In genomic region chr19:17933414-17934129, GRCh38 we compare ENCODE assay signal across 8 cellular contexts. TPM values are rescaled to one million over a fixed set of nuclear protein-coding genes. Genes with fewer than 3 reads are reported as not detected.
DNase-seq lines count a peak whose midpoint lies in the region; ATAC-seq, FAIRE-seq and TF ChIP-seq lines count a peak whose summit lies in the region.

No MANE protein-coding gene starts in this region.

- peak; percentile 42 for FAIRE-seq in HepG2 (lab: Jason Lieb, UNC)

- ATAC-seq in HepG2 = peak; percentile 12
- no peak for ATAC-seq in upper lobe of left lung (ENCODE audit: low FRiP score in 2 of 2)
- no peak for ATAC-seq in GM21619 (IDR thresholded peaks at IDR 0.05; ENCODE audit: unreplicated experiment)
- ATAC-seq in HG03097 (IDR thresholded peaks at IDR 0.05; ENCODE audit: low FRiP score, unreplicated experiment) = no peak
- no peak for ATAC-seq in left colon

- no peaks in the 10 kb centered on the region for H3K27me3 ChIP-seq in left ventricle myocardium inferior (ENCODE audit: low read depth)
- H3K27me3 ChIP-seq in adipocyte (replicated peaks; ENCODE audit: control insufficient read depth, insufficient read depth, low read length) = peaks cover 11% of the 10 kb centered on the region
- peaks cover 0 to 4% of the 10 kb centered on the region in 2 experiments; a peak in 1 of 5 replicates for H3K27me3 ChIP-seq in HepG2 (ENCODE audit: control insufficient read depth in 1 of 2, insufficient read depth in 2 of 2, low read length in 2 of 2)
- H3K27me3 ChIP-seq in upper lobe of left lung = no peaks in the 10 kb centered on the region

- POLR2A ChIA-PET in HepG2 (lab: Yijun Ruan, JAX) = interaction anchor here (1.2 to 2.9 kb wide), 7 partner anchors 15 to 214 kb away, joined by 3 to 43 read pairs (median 4); partner anchors contain the start of genes MAP1S and RPL18A

- CTCF ChIA-PET in HepG2 (lab: Yijun Ruan, JAX; ENCODE audit: low intra/inter-chr PET ratio, low total read pairs) = interaction anchor here (1.2 to 1.9 kb wide), 4 partner anchors 59 to 74 kb away, joined by 3 to 32 read pairs (median 5); partner anchors contain the start of genes RPL18A and SLC5A5

- BruUV-seq in HepG2 (replicated peaks; lab: Mats Ljungman, UMichigan) = no TSS peak

- TF ChIP-seq POLR2A in HepG2 (IDR thresholded peaks at IDR 0.05; ENCODE audit: insufficient read depth in 1 of 2, low read depth in 2 of 2, low read length in 2 of 2) = 0 out of 4 replicates have a peak, but pooled peaks of 1 of the 2 experiments have one; percentile 1
- no peak for TF ChIP-seq POLR2A in upper lobe of left lung (IDR thresholded peaks at IDR 0.05)

- H3K79me2 ChIP-seq in HepG2 (ENCODE audit: insufficient read depth, low read length) = peaks cover 6% of the 10 kb centered on the region

- in situ Hi-C loops in HepG2 (cut with HindIII; ENCODE audit: extremely low pct_ligation_motif_present, low pct_unique_long_range_greater_than_20kb) = loop anchor here (5.0 to 25.0 kb wide), 2 partner anchors 66 to 129 kb away; no protein-coding TSS in a partner anchor

- intact Hi-C loops in left ventricle myocardium inferior (cut with micrococcal nuclease) = no loop called here
- intact Hi-C loops in cardiac septum (cut with DNase I) = no loop called here
- intact Hi-C loops in HepG2 (cut with micrococcal nuclease; ENCODE audit: unreplicated experiment) = loop anchor here (5.0 kb wide), 1 partner anchor 76 kb away; the partner anchor contains the start of gene RPL18A
- intact Hi-C loops in left colon (cut with DNase I, micrococcal nuclease) = loop anchor here in 1 of 2 donors (5.0 kb wide), 1 partner anchor 66 kb away; no protein-coding TSS in a partner anchor

- no peaks in the 10 kb centered on the region for H3K9me3 ChIP-seq in left ventricle myocardium inferior (replicated peaks)
- H3K9me3 ChIP-seq in adipocyte (ENCODE audit: control insufficient read depth, low read length) = no peaks in the 10 kb centered on the region
- no peaks in the 10 kb centered on the region for H3K9me3 ChIP-seq in HepG2 (ENCODE audit: low read length)
- H3K9me3 ChIP-seq in upper lobe of left lung = no peaks in the 10 kb centered on the region

- no peak for TF ChIP-seq RAD21 in HepG2 (CRISPR knock-in tag; IDR thresholded peaks at IDR 0.05)

- no peak overlapping the region for H2AFZ ChIP-seq in HepG2 (ENCODE audit: low read length)

- TF ChIP-seq EP300 in HepG2 (IDR thresholded peaks at IDR 0.05; ENCODE audit: low read depth in 2 of 2, low read length in 2 of 2) = no peak
- no peak for TF ChIP-seq EP300 in HepG2 (CRISPR knock-in tag; IDR thresholded peaks at IDR 0.05; ENCODE audit: borderline replicate concordance)
- TF ChIP-seq EP300 in upper lobe of left lung (IDR thresholded peaks at IDR 0.05) = no peak

- TF ChIP-seq CTCF in left ventricle myocardium inferior (IDR thresholded peaks at IDR 0.05; ENCODE audit: borderline replicate concordance) = no peak
- no peak for TF ChIP-seq CTCF in HepG2 (CRISPR knock-in tag; IDR thresholded peaks at IDR 0.05)
- TF ChIP-seq CTCF in upper lobe of left lung (IDR thresholded peaks at IDR 0.05) = no peak

- WGBS in HepG2 (ENCODE audit: low lambda C conversion rate) = 13% methylated on average over 19 of the region's 19 CpGs
- 21 to 25% methylated on average over 18 to 19 of the region's 19 CpGs for WGBS in upper lobe of left lung, 2 donors

- peaks cover 23% of the 10 kb centered on the region for H3K4me1 ChIP-seq in left ventricle myocardium inferior
- peaks cover 19% of the 10 kb centered on the region for H3K4me1 ChIP-seq in adipocyte (ENCODE audit: control insufficient read depth, insufficient read depth, low read length)
- peaks cover 33% of the 10 kb centered on the region for H3K4me1 ChIP-seq in HepG2 (ENCODE audit: insufficient read depth, low read length)
- peaks cover 15 to 26% (median 18%) of the 10 kb centered on the region in 4 donors for H3K4me1 ChIP-seq in upper lobe of left lung

- no peaks in the 10 kb centered on the region for H4K20me1 ChIP-seq in HepG2 (ENCODE audit: insufficient read depth, low read length)

- H3K4me3 ChIP-seq in left ventricle myocardium inferior = peak overlapping the region; percentile 95
- peak overlapping the region; percentile 96 for H3K4me3 ChIP-seq in adipocyte (ENCODE audit: low read length)
- peak overlapping the region; percentile 91 to 97 (median 94) for H3K4me3 ChIP-seq in HepG2 (replicated peaks in 1 of 3; ENCODE audit: insufficient read depth in 1 of 3, low read depth in 2 of 3, low read length in 3 of 3)
- peak overlapping the region; percentile 82 to 96 (median 88) for H3K4me3 ChIP-seq in upper lobe of left lung

- DNase-seq in left ventricle myocardium inferior (no peak), cardiac septum (ENCODE audit: low spot score) (no peak), adipocyte (ENCODE audit: low read depth) (peak; percentile 9), HepG2 (ENCODE audit: low spot score) (peak; percentile 33), upper lobe of left lung (no peak), left colon (no peak)

- H3K9ac ChIP-seq in adipocyte (ENCODE audit: low read length) = peak overlapping the region; percentile 96
- H3K9ac ChIP-seq in HepG2 (ENCODE audit: insufficient read depth, low read depth, low read length) = peak overlapping the region; percentile 86

- H3K27ac ChIP-seq in left ventricle myocardium inferior (replicated peaks) = peak overlapping the region; percentile 87
- H3K27ac ChIP-seq in HepG2 (ENCODE audit: extremely low read length, insufficient read depth, low read length) = peak overlapping the region; percentile 80
- peak overlapping the region; percentile 91 for H3K27ac ChIP-seq in upper lobe of left lung

- peak overlapping the region; percentile 89 for H3K4me2 ChIP-seq in HepG2 (ENCODE audit: low read depth, low read length)

- H3K36me3 ChIP-seq in left ventricle myocardium inferior (peaks cover 12% of the 10 kb centered on the region), adipocyte (ENCODE audit: control insufficient read depth, insufficient read depth, low read length, severe bottlenecking) (no peaks in the 10 kb centered on the region), HepG2 (replicated peaks in 1 of 2; ENCODE audit: control insufficient read depth in 1 of 2, insufficient read depth in 2 of 2, low read length in 2 of 2) (peaks cover 2 to 3% of the 10 kb centered on the region in 2 experiments; a peak in 2 of 5 replicates), upper lobe of left lung (peaks cover 0 to 21% (median 10%) of the 10 kb centered on the region in 4 donors)

RNA-seq across cellular contexts. Expression of gene CCDC124, which starts 0.8 kb away (rescaled TPM):
- total RNA-seq in left ventricle myocardium inferior (87.4 TPM), cardiac septum (71.3 TPM), HepG2 (2016; rRNA removed; fragmentation: Illumina TruSeq; extraction: Trizol) (14.9 and 16.3 TPM in 2 replicates), upper lobe of left lung (10 to 100 TPM; 50.2 to 83.3 (median 62.1) TPM), left colon (10 to 100 TPM; 39.5 to 51.5 TPM)
- total RNA-seq in HepG2 (2016; cell fraction: cytosol; rRNA removed; fragmentation: Illumina TruSeq; extraction: Trizol; ENCODE audit: low read depth) = 6.7 and 9.1 TPM in 2 replicates
- 14.7 and 17.6 TPM in 2 replicates for total RNA-seq in HepG2 (2016; cell fraction: insoluble cytoplasmic fraction; rRNA removed; fragmentation: Illumina TruSeq; extraction: Trizol)
- total RNA-seq in HepG2 (2016; cell fraction: membrane; rRNA removed; fragmentation: Illumina TruSeq; extraction: Trizol) = 9.9 and 10.4 TPM in 2 replicates
- 6.7 and 7.8 TPM in 2 replicates for total RNA-seq in HepG2 (2016; cell fraction: nucleus; rRNA removed; fragmentation: Illumina TruSeq; extraction: Trizol)
- 20.3 and 24.8 TPM in 2 replicates for polyA plus RNA-seq in HepG2 (2011; rRNA removed)
- 24.8 and 40.2 TPM in 2 replicates for polyA plus RNA-seq in HepG2 (2011; cell fraction: cytosol; rRNA removed)
- 31.4 and 34.6 TPM in 2 replicates for polyA plus RNA-seq in HepG2 (2011; cell fraction: nucleus; rRNA removed)
- 21.1 and 25.1 TPM in 2 replicates for polyA plus RNA-seq in HepG2 (2012)
- 36.5 and 41.3 TPM in 2 replicates for polyA plus RNA-seq in HepG2 (2016; cell fraction: cytosol; fragmentation: Illumina TruSeq; extraction: Trizol; ENCODE audit: low read depth)
- polyA plus RNA-seq in HepG2 (2016; cell fraction: insoluble cytoplasmic fraction; fragmentation: Illumina TruSeq; extraction: Trizol; ENCODE audit: low read depth) = 54.0 and 60.8 TPM in 2 replicates
- polyA plus RNA-seq in HepG2 (2016; cell fraction: membrane; fragmentation: Illumina TruSeq; extraction: Trizol; ENCODE audit: low read depth) = 31.7 and 32.3 TPM in 2 replicates
- polyA plus RNA-seq in HepG2 (2016; cell fraction: nucleus; fragmentation: Illumina TruSeq; extraction: Trizol; ENCODE audit: insufficient read depth, low read depth) = 52.6 and 53.1 TPM in 2 replicates
- polyA minus RNA-seq in HepG2 (2011; rRNA and poly(A)+ RNA removed; ENCODE audit: low replicate concordance) = 6.4 and 9.9 TPM in 2 replicates
- polyA minus RNA-seq in HepG2 (2011; cell fraction: cytosol; rRNA and poly(A)+ RNA removed) = 5.2 and 6.7 TPM in 2 replicates
- polyA minus RNA-seq in HepG2 (2011; cell fraction: nucleus; rRNA and poly(A)+ RNA removed) = 3.7 and 8.7 TPM in 2 replicates

RNA-seq across cellular contexts. Expression of gene KCNN1, which starts 33.3 kb away (rescaled TPM):
- total RNA-seq in left ventricle myocardium inferior = 0.38 TPM
- total RNA-seq in cardiac septum = 0.19 TPM
- 0.04 TPM in 1 of 2 replicates, not detected in the other for total RNA-seq in HepG2 (2016; rRNA removed; fragmentation: Illumina TruSeq; extraction: Trizol)
- total RNA-seq in HepG2 (2016; cell fraction: cytosol; rRNA removed; fragmentation: Illumina TruSeq; extraction: Trizol; ENCODE audit: low read depth) = not detected in 2 replicates
- 0.09 TPM in 1 of 2 replicates, not detected in the other for total RNA-seq in HepG2 (2016; cell fraction: insoluble cytoplasmic fraction; rRNA removed; fragmentation: Illumina TruSeq; extraction: Trizol)
- not detected in 2 replicates for total RNA-seq in HepG2 (2016; cell fraction: membrane; rRNA removed; fragmentation: Illumina TruSeq; extraction: Trizol)
- not detected in 2 replicates for total RNA-seq in HepG2 (2016; cell fraction: nucleus; rRNA removed; fragmentation: Illumina TruSeq; extraction: Trizol)
- polyA plus RNA-seq in HepG2 (2011; rRNA removed) = not detected in 2 replicates
- 0.05 TPM in 1 of 2 replicates, not detected in the other for polyA plus RNA-seq in HepG2 (2011; cell fraction: cytosol; rRNA removed)
- polyA plus RNA-seq in HepG2 (2011; cell fraction: nucleus; rRNA removed) = 0.14 TPM in 1 of 2 replicates, not detected in the other
- not detected in 2 replicates for polyA plus RNA-seq in HepG2 (2012)
- polyA plus RNA-seq in HepG2 (2016; cell fraction: cytosol; fragmentation: Illumina TruSeq; extraction: Trizol; ENCODE audit: low read depth) = not detected in 2 replicates
- polyA plus RNA-seq in HepG2 (2016; cell fraction: insoluble cytoplasmic fraction; fragmentation: Illumina TruSeq; extraction: Trizol; ENCODE audit: low read depth) = not detected in 2 replicates
- polyA plus RNA-seq in HepG2 (2016; cell fraction: membrane; fragmentation: Illumina TruSeq; extraction: Trizol; ENCODE audit: low read depth) = not detected in 2 replicates
- not detected in 2 replicates for polyA plus RNA-seq in HepG2 (2016; cell fraction: nucleus; fragmentation: Illumina TruSeq; extraction: Trizol; ENCODE audit: insufficient read depth, low read depth)
- 0.30 TPM in 1 of 2 replicates, not detected in the other for polyA minus RNA-seq in HepG2 (2011; rRNA and poly(A)+ RNA removed; ENCODE audit: low replicate concordance)
- polyA minus RNA-seq in HepG2 (2011; cell fraction: cytosol; rRNA and poly(A)+ RNA removed) = not detected in 2 replicates
- polyA minus RNA-seq in HepG2 (2011; cell fraction: nucleus; rRNA and poly(A)+ RNA removed) = not detected in 2 replicates
- under 1 TPM in 2 of 6 donors, not detected in 4; 0.34 to 0.37 TPM for total RNA-seq in upper lobe of left lung
- total RNA-seq in left colon = under 1 TPM in 1 of 2 donors, not detected in 1; 0.14 TPM

Comparison
In these comparisons a context has a peak if more than half of its experiments do, and no peak if none do; other contexts are left out.
1. DNase-seq: peak in adipocyte (single experiment) and HepG2 (single experiment); none in left ventricle myocardium inferior (single experiment), cardiac septum (single experiment), upper lobe of left lung (0 of 2) and left colon (0 of 2).
2. Peak in every context shown above with its lines, with median percentiles within 50 percentile points of each other: H3K27ac ChIP-seq and H3K4me3 ChIP-seq.